In genomic region chr19:14473073-14473790, GRCh38 we compare ENCODE assay signal across 1 cellular context.
TF ChIP-seq lines count a peak whose summit lies in the region.

No MANE protein-coding gene starts in this region.

TF ChIP-seq in WTC11, 78 proteins besides CTCF, POLR2A, EP300 and RAD21 (continued from another document):
- TF ChIP-seq AR (CRISPR knock-in tag; IDR thresholded peaks at IDR 0.05) (no peak), ELF4 (CRISPR knock-in tag; IDR thresholded peaks at IDR 0.05; ENCODE audit: low read depth) (no peak), E2F1 (CRISPR knock-in tag; IDR thresholded peaks at IDR 0.05) (no peak)
TF ChIP-seq in WTC11: peak in this region for 0.
